19 cellular contexts compared by ENCODE assay signal in genomic region chr12:52828156-52829090, GRCh38. TPM values are rescaled to one million over a fixed set of nuclear protein-coding genes. Genes with fewer than 3 reads are reported as not detected.
DNase-seq lines count a peak whose midpoint lies in the region; ATAC-seq, FAIRE-seq and TF ChIP-seq lines count a peak whose summit lies in the region.
"Had no signal": no experiment of that assay in that cellular context is flagged by ENCODE, and none has a peak within 500 bp of the region (broad histone marks: within the 10 kb centered on the region; RNA-seq: fewer than 3 reads in every experiment).

No MANE protein-coding gene starts in this region.

- H3K4me3 Mint-ChIP-seq in T-cell, result no peak overlapping the region
- H3K4me3 Mint-ChIP-seq: IgD-negative memory B cell had no signal

- H3K4me1 Mint-ChIP-seq in T-cell, result peaks cover 9 to 12% (median 10%) of the 10 kb centered on the region in 3 donors
- H3K4me1 Mint-ChIP-seq: IgD-negative memory B cell had no signal

- no peak for TF ChIP-seq CTCF in AG10803 (conservative IDR thresholded peaks at IDR 0.05; ENCODE audit: low read length)
- no peak for TF ChIP-seq CTCF in cardiac fibroblast (IDR thresholded peaks at IDR 0.05; ENCODE audit: low read depth, low read length)

- no peak for FAIRE-seq in H54 (lab: Jason Lieb, UNC)
- FAIRE-seq: GM19239 had no signal

- H3K27ac Mint-ChIP-seq in T-cell, result peak overlapping the region in 1 of 2 donors; percentile 44
- H3K27ac Mint-ChIP-seq: IgD-negative memory B cell had no signal

- no peak for TF ChIP-seq POLR2A in H54 (IDR thresholded peaks at IDR 0.05; ENCODE audit: low read depth, low read length)

- DNase-seq in AG10803 (ENCODE audit: low read depth), result peak; percentile 43
- DNase-seq in MV-4-11 (lab: John Stamatoyannopoulos, UW), result peak; percentile 41
- peak; percentile 10 to 51 for DNase-seq in cardiac fibroblast (ENCODE audit: low read depth in 2 of 2)
- DNase-seq in renal cortical epithelial cell (ENCODE audit: low read depth), result peak; percentile 57
- DNase-seq in H54 (ENCODE audit: insufficient read length, low spot score), result no peak
- DNase-seq in T-helper 1 cell, result no peak
- DNase-seq in T-cell, result no peak
- DNase-seq: BE2C, EL, NCI-H1436 treated with DMSO at 0.1 percent for 48 hours, NCI-H2081 treated with DMSO at 0.1 percent for 48 hours, NCI-H524, Peyer's patch, SHP77 had no signal

- no peak overlapping the region for H3K4me3 ChIP-seq in AG10803 (ENCODE audit: low read length)
- H3K4me3 ChIP-seq in cardiac fibroblast (replicated peaks in 1 of 2; ENCODE audit: low read depth in 2 of 2, low read length in 2 of 2), result no peak overlapping the region
- H3K4me3 ChIP-seq: Peyer's patch had no signal

- H3K36me3 Mint-ChIP-seq in T-cell, result no peaks in the 10 kb centered on the region
- H3K36me3 Mint-ChIP-seq: IgD-negative memory B cell had no signal

- POLR2A ChIA-PET in T-cell (lab: Charles Lee), result no interaction called here

- peaks cover 0 to 2% of the 10 kb centered on the region in 2 donors for H3K27me3 Mint-ChIP-seq in T-cell

- CTCF ChIA-PET in T-cell (lab: Charles Lee), result interaction anchor here (0.6 to 0.7 kb wide), 3 partner anchors 58 to 264 kb away, joined by 3 to 5 read pairs (median 4); no protein-coding TSS in a partner anchor

- H3K9me3 Mint-ChIP-seq in T-cell, result no peaks in the 10 kb centered on the region
- H3K9me3 Mint-ChIP-seq: IgD-negative memory B cell had no signal

- no peak for ATAC-seq in T-cell (replicated peaks in 1 of 4)

RNA-seq across cellular contexts. Expression of gene KRT79, which starts 5.7 kb away (rescaled TPM):
- total RNA-seq in renal cortical epithelial cell (not detected in 2 replicates), T-cell (under 1 TPM in 1 of 5 donors, not detected in 4; 0.28 TPM)
- total RNA-seq: A673, HT-29, LHCN-M2, Peyer's patch had no signal

RNA-seq across cellular contexts. Expression of gene KRT4, which starts 14.5 kb away (rescaled TPM):
- total RNA-seq in renal cortical epithelial cell (not detected in 2 replicates), T-cell (not detected)
- total RNA-seq: A673, HT-29, LHCN-M2, Peyer's patch had no signal

RNA-seq across cellular contexts. Expression of gene KRT78, which starts 20.4 kb away (rescaled TPM):
- total RNA-seq in renal cortical epithelial cell, result not detected in 2 replicates
- total RNA-seq in T-cell, result not detected
- total RNA-seq: A673, HT-29, LHCN-M2, Peyer's patch had no signal

RNA-seq across cellular contexts. Expression of gene KRT3, which starts 32.5 kb away (rescaled TPM):
- total RNA-seq in renal cortical epithelial cell, result not detected in 2 replicates
- total RNA-seq in T-cell, result not detected
- total RNA-seq: A673, HT-29, LHCN-M2, Peyer's patch had no signal

RNA-seq across cellular contexts. Expression of gene KRT76, which starts 51.3 kb away (rescaled TPM):
- not detected in 2 replicates for total RNA-seq in renal cortical epithelial cell
- total RNA-seq in T-cell, result not detected
- total RNA-seq: A673, HT-29, LHCN-M2, Peyer's patch had no signal

Comparison
In these comparisons a context has a peak if more than half of its experiments do, and no peak if none do; other contexts are left out.
1. DNase-seq: peak in AG10803 (single experiment), MV-4-11 (single experiment), cardiac fibroblast (2 of 2) and renal cortical epithelial cell (single experiment); none in H54 (single experiment), T-helper 1 cell (0 of 5) and T-cell (0 of 34).